Comparison of ENCODE assay signal across 19 cellular contexts in genomic region chr17:64718058-64718457, GRCh38. TPM values are rescaled to one million over a fixed set of nuclear protein-coding genes. Genes with fewer than 3 reads are reported as not detected.
A peak's percentile ranks its signal among the peaks of the same experiment; 100 is the strongest.
DNase-seq lines count a peak whose midpoint lies in the region; TF ChIP-seq lines count a peak whose summit lies in the region.
"Had no signal": no experiment of that assay in that cellular context is flagged by ENCODE, and none has a peak within 500 bp of the region (broad histone marks: within the 10 kb centered on the region; RNA-seq: fewer than 3 reads in every experiment).

No MANE protein-coding gene starts in this region.

- no peaks in the 10 kb centered on the region for H4K20me1 ChIP-seq in mammary epithelial cell (ENCODE audit: insufficient read depth, low read length)

- 58% methylated on average over 1 of the region's 1 CpG for WGBS in mammary epithelial cell (ENCODE audit: low coverage, missing lambda C conversion rate)
- WGBS in endodermal cell (ENCODE audit: insufficient coverage in 1 of 2, insufficient read length in 1 of 2), 2 experiments = 83 to 90% methylated on average over 1 of the region's 1 CpG

- peaks cover 8% of the 10 kb centered on the region for H3K4me1 Mint-ChIP-seq in MCF 10A (ENCODE audit: insufficient read depth, unreplicated experiment)
- H3K4me1 Mint-ChIP-seq in endodermal cell = no peaks in the 10 kb centered on the region

- POLR2A ChIA-PET in MCF 10A (lab: Yijun Ruan, JAX) = no interaction called here

- peak; percentile 49 for DNase-seq in mammary epithelial cell
- no peak for DNase-seq in MCF 10A (ENCODE audit: unreplicated experiment)
- peak; percentile 37 to 85 for DNase-seq in NCI-H187 (lab: John Stamatoyannopoulos, UW)
- peak; percentile 8 for DNase-seq in epithelial cell of prostate (ENCODE audit: low read depth, low spot score)
- DNase-seq in endodermal cell = no peak
- DNase-seq in stimulated activated CD4-positive, alpha-beta T cell treated with anti-CD3 and anti-CD28 coated beads, Interleukin-4, amount 100 ng/mL, for 4 hours = no peak
- no peak for DNase-seq in coronary artery (ENCODE audit: low spot score)
- DNase-seq: AML-193; cerebellar nuclear complex; COR-L47; islet precursor cell; NCI-H69; small intestine; stimulated activated CD4-positive, alpha-beta T cell treated with anti-CD3 and anti-CD28 coated beads, Interleukin-4, amount 100 ng/mL, for 1 hour; T1000 had no signal

- H3K27me3 ChIP-seq in mammary epithelial cell (ENCODE audit: insufficient read depth, low read length) (no peaks in the 10 kb centered on the region), endodermal cell (ENCODE audit: control insufficient read depth, insufficient read depth, low read length, poor library complexity, severe bottlenecking) (no peaks in the 10 kb centered on the region)
- H3K27me3 ChIP-seq: hepatocyte had no signal

- intact Hi-C loops in mammary epithelial cell (cut with micrococcal nuclease) (no loop called here), MCF 10A (cut with micrococcal nuclease) (no loop called here)

- H3K27me3 Mint-ChIP-seq in MCF 10A (ENCODE audit: insufficient read depth, unreplicated experiment) = no peaks in the 10 kb centered on the region
- no peaks in the 10 kb centered on the region for H3K27me3 Mint-ChIP-seq in endodermal cell (ENCODE audit: insufficient read depth)
- H3K27me3 Mint-ChIP-seq: progenitor cell of endocrine pancreas had no signal

- H3K9me3 Mint-ChIP-seq in MCF 10A (ENCODE audit: unreplicated experiment) (no peaks in the 10 kb centered on the region), endodermal cell (peaks cover 7% of the 10 kb centered on the region)
- H3K9me3 Mint-ChIP-seq: neural crest cell had no signal

- in situ Hi-C loops in mammary epithelial cell (cut with MboI; ENCODE audit: low sequenced_read_pairs in 2 of 2) = no loop called here

- H3K9ac ChIP-seq in mammary epithelial cell (ENCODE audit: insufficient read depth, low read length) (no peak overlapping the region), endodermal cell (ENCODE audit: extremely low read depth, low read length, poor library complexity, severe bottlenecking) (no peak overlapping the region)

- no peaks in the 10 kb centered on the region for H3K36me3 Mint-ChIP-seq in MCF 10A (ENCODE audit: insufficient read depth, unreplicated experiment)
- no peaks in the 10 kb centered on the region for H3K36me3 Mint-ChIP-seq in endodermal cell (ENCODE audit: low read depth)

- no peak overlapping the region for H2AFZ ChIP-seq in mammary epithelial cell (ENCODE audit: low read depth, low read length)
- H2AFZ ChIP-seq: hepatocyte, PC-9 had no signal

- H3K4me3 Mint-ChIP-seq in MCF 10A (ENCODE audit: unreplicated experiment) = no peak overlapping the region
- H3K4me3 Mint-ChIP-seq in endodermal cell = no peak overlapping the region
- H3K4me3 Mint-ChIP-seq: neural crest cell had no signal

- H3K4me2 ChIP-seq in mammary epithelial cell (ENCODE audit: insufficient read depth, low read depth, low read length) = no peak overlapping the region
- H3K4me2 ChIP-seq: hepatocyte, PC-9 had no signal

- H3K27ac ChIP-seq in mammary epithelial cell (ENCODE audit: insufficient read depth, low read depth, low read length) = no peak overlapping the region
- H3K27ac ChIP-seq in epithelial cell of prostate = no peak overlapping the region
- H3K27ac ChIP-seq in endodermal cell (ENCODE audit: low read depth, low read length) = no peak overlapping the region
- no peak overlapping the region for H3K27ac ChIP-seq in coronary artery
- H3K27ac ChIP-seq: hepatocyte, PC-9 had no signal

- dilution Hi-C loops in mammary epithelial cell (cut with HindIII; ENCODE audit: low sequenced_read_pairs) = no loop called here

- H3K36me3 ChIP-seq in mammary epithelial cell (ENCODE audit: insufficient read depth, low read length) (no peaks in the 10 kb centered on the region), endodermal cell (ENCODE audit: control insufficient read depth, insufficient read depth, low read length) (no peaks in the 10 kb centered on the region)

- H3K4me1 ChIP-seq in mammary epithelial cell (ENCODE audit: insufficient read depth, low read length) (peaks cover 6% of the 10 kb centered on the region), endodermal cell (ENCODE audit: control insufficient read depth, insufficient read depth, low read length) (no peaks in the 10 kb centered on the region)

- CTCF ChIA-PET in mammary epithelial cell (lab: Charles Lee; ENCODE audit: low non-redundant PET) (no interaction called here), MCF 10A (lab: Yijun Ruan, JAX) (no interaction called here)

- no TSS peak for BruUV-seq in mammary epithelial cell (replicated peaks; lab: Mats Ljungman, UMichigan)
- BruUV-seq in MCF 10A (replicated peaks; lab: Mats Ljungman, UMichigan) = no TSS peak

- no peak for TF ChIP-seq CTCF in mammary epithelial cell (conservative IDR thresholded peaks at IDR 0.05 in 1 of 2, IDR thresholded peaks at IDR 0.05 in 1 of 2; ENCODE audit: extremely low read depth in 1 of 2, insufficient read depth in 1 of 2, low read depth in 1 of 2, low read length in 2 of 2)
- no peak for TF ChIP-seq CTCF in MCF 10A (IDR thresholded peaks at IDR 0.05; ENCODE audit: unreplicated experiment)
- no peak for TF ChIP-seq CTCF in endodermal cell (conservative IDR thresholded peaks at IDR 0.05)
- TF ChIP-seq CTCF in coronary artery (IDR thresholded peaks at IDR 0.05) = no peak

- no peak overlapping the region for H3K4me3 ChIP-seq in mammary epithelial cell (replicated peaks in 1 of 3; ENCODE audit: insufficient read depth in 1 of 3, low read depth in 2 of 3, low read length in 3 of 3)
- H3K4me3 ChIP-seq in endodermal cell (ENCODE audit: low read length) = no peak overlapping the region
- H3K4me3 ChIP-seq in coronary artery = no peak overlapping the region
- H3K4me3 ChIP-seq: hepatocyte, PC-9 had no signal

- no peaks in the 10 kb centered on the region for H3K79me2 ChIP-seq in mammary epithelial cell (ENCODE audit: insufficient read depth, low read length)
- H3K79me2 ChIP-seq: hepatocyte had no signal

- H3K9me3 ChIP-seq in mammary epithelial cell (replicated peaks; ENCODE audit: insufficient read depth, low read length) = no peaks in the 10 kb centered on the region
- no peaks in the 10 kb centered on the region for H3K9me3 ChIP-seq in endodermal cell (ENCODE audit: control insufficient read depth, low read length)

- H3K27ac Mint-ChIP-seq in MCF 10A (ENCODE audit: low read depth, unreplicated experiment) (no peak overlapping the region), endodermal cell (no peak overlapping the region)
- H3K27ac Mint-ChIP-seq: progenitor cell of endocrine pancreas had no signal

RNA-seq across cellular contexts. Expression of gene SMURF2, which starts 56.0 kb away (rescaled TPM):
- 10 to 100 TPM; 68.7 to 93.7 TPM for total RNA-seq in mammary epithelial cell
- polyA plus RNA-seq in mammary epithelial cell = 33.2 TPM
- polyA minus RNA-seq in mammary epithelial cell = 86.5 TPM
- 49.2 and 55.8 TPM in 2 replicates for total RNA-seq in MCF 10A (2022)
- 10 to 100 TPM; 33.6 to 34.1 TPM for total RNA-seq in endodermal cell
- polyA plus RNA-seq in endodermal cell (2013, experiment 1 of 2) = 25.2 TPM
- 27.9 TPM for polyA plus RNA-seq in endodermal cell (2013, experiment 2 of 2)

Comparison
In these comparisons a context has a peak if more than half of its experiments do, and no peak if none do; other contexts are left out.
1. DNase-seq: peak in mammary epithelial cell (single experiment), NCI-H187 (2 of 2) and epithelial cell of prostate (single experiment); none in MCF 10A (single experiment), endodermal cell (single experiment), stimulated activated CD4-positive, alpha-beta T cell treated with anti-CD3 and anti-CD28 coated beads, Interleukin-4, amount 100 ng/mL, for 4 hours (0 of 2) and coronary artery (single experiment).